14 cellular contexts compared by ENCODE assay signal in the genomic region with DNA sequence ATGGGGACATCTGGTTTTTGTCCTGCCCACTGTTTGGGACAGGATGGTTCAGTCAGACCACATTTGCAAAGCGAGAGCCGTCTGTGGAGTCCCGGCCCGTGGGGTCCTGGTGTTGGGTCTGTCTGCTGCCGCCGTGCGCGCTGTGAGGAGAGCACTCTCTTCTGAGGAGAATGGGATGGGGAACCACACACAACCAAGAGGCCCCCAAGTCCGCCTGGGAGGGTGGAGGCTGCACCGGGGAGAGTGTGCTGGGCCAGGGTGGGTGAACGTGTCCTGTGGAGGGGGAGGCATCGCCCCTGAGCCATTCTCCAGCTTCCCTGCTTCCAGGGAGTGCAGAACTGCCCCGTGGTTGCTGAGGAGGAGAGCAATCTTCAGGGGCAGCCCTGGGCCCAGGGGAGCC.
A peak's percentile ranks its signal among the peaks of the same experiment; 100 is the strongest.
DNase-seq lines count a peak whose midpoint lies in the region; ATAC-seq and TF ChIP-seq lines count a peak whose summit lies in the region.
"Had no signal": no experiment of that assay in that cellular context is flagged by ENCODE, and none has a peak within 500 bp of the region (broad histone marks: within the 10 kb centered on the region; RNA-seq: fewer than 3 reads in every experiment).

No MANE protein-coding gene starts in this region.

- no peaks in the 10 kb centered on the region for H3K79me1 ChIP-seq in neuronal stem cell (ENCODE audit: low read depth, low read length)

- peak overlapping the region; percentile 81 for H2BK15ac ChIP-seq in neuronal stem cell (ENCODE audit: low read length)

- H3K4me3 ChIP-seq in neuronal stem cell (ENCODE audit: low read length in 2 of 2): no peak overlapping the region
- no peak overlapping the region for H3K4me3 ChIP-seq in uterus
- H3K4me3 ChIP-seq: cardiac muscle cell, K562 had no signal

- H2AK5ac ChIP-seq in neuronal stem cell (ENCODE audit: low read depth, low read length): peak overlapping the region; percentile 96

- peak overlapping the region; percentile 80 for H3K23ac ChIP-seq in neuronal stem cell (ENCODE audit: low read depth, low read length, poor library complexity)

- no peak overlapping the region for H3K4me3 Mint-ChIP-seq in endothelial cell (ENCODE audit: unreplicated experiment)
- H3K4me3 Mint-ChIP-seq: activated CD4-positive, alpha-beta T cell treated with anti-CD3 and anti-CD28 coated beads for 36 hours had no signal

- no peaks in the 10 kb centered on the region for H3K36me3 Mint-ChIP-seq in endothelial cell (ENCODE audit: low read depth, unreplicated experiment)

- H2BK5ac ChIP-seq in neuronal stem cell (ENCODE audit: low read length): peak overlapping the region; percentile 66

- H3K4me2 ChIP-seq in neuronal stem cell (ENCODE audit: insufficient read depth, low read length, poor library complexity, severe bottlenecking): no peak overlapping the region

- intact Hi-C loops in Right ventricle myocardium inferior (cut with DNase I): no loop called here
- intact Hi-C loops in cardiac septum (cut with DNase I): no loop called here
- intact Hi-C loops in uterus (cut with DNase I; ENCODE audit: low total_unique reads): no loop called here

- peaks cover 14% of the 10 kb centered on the region for H3K4me1 Mint-ChIP-seq in endothelial cell (ENCODE audit: unreplicated experiment)

- H4K8ac ChIP-seq in neuronal stem cell (ENCODE audit: low read depth, low read length): no peak overlapping the region

- no peak overlapping the region for H3K9ac ChIP-seq in neuronal stem cell (ENCODE audit: low read depth, low read length, poor library complexity)

- H3K36me3 ChIP-seq in neuronal stem cell (replicated peaks in 1 of 2; ENCODE audit: control insufficient read depth in 2 of 2, insufficient read depth in 2 of 2, low read length in 2 of 2) (no peaks in the 10 kb centered on the region), uterus (no peaks in the 10 kb centered on the region)
- H3K36me3 ChIP-seq: cardiac muscle cell had no signal

- H2AFZ ChIP-seq in neuronal stem cell (ENCODE audit: low read length): peak overlapping the region; percentile 87

- TF ChIP-seq CTCF in endothelial cell (IDR thresholded peaks at IDR 0.05; ENCODE audit: unreplicated experiment) (no peak), uterus (IDR thresholded peaks at IDR 0.05) (no peak)

- peak overlapping the region; percentile 41 for H2BK12ac ChIP-seq in neuronal stem cell (ENCODE audit: low read length)

- H3K27me3 Mint-ChIP-seq in endothelial cell (ENCODE audit: unreplicated experiment): peaks cover 19% of the 10 kb centered on the region
- H3K27me3 Mint-ChIP-seq: activated CD4-positive, alpha-beta T cell treated with anti-CD3 and anti-CD28 coated beads for 36 hours had no signal

- TF ChIP-seq POLR2A in uterus (IDR thresholded peaks at IDR 0.05): no peak

- H3K4me1 ChIP-seq in neuronal stem cell (ENCODE audit: control insufficient read depth in 2 of 2, insufficient read depth in 1 of 2, low read depth in 1 of 2, low read length in 2 of 2) (peaks cover 5 to 17% of the 10 kb centered on the region in 2 donors), uterus (peaks cover 0 to 11% of the 10 kb centered on the region in 2 donors)

- H2BK120ac ChIP-seq in neuronal stem cell (ENCODE audit: low read depth, low read length): no peak overlapping the region

- DNase-seq in Right ventricle myocardium inferior (ENCODE audit: missing footprints) (peak; percentile 50), cardiac septum (ENCODE audit: low spot score) (no peak), endothelial cell (ENCODE audit: low spot score) (no peak), neuronal stem cell (ENCODE audit: low spot score) (no peak), uterus (no peak)
- DNase-seq in stimulated activated CD4-positive, alpha-beta T cell treated with anti-CD3 and anti-CD28 coated beads, Interleukin-2, amount 100 ng/mL, for 24 hours: no peak
- DNase-seq: activated CD4-positive, alpha-beta T cell treated with anti-CD3 and anti-CD28 coated beads for 36 hours; NCI-H1930; NCI-H82 had no signal

- no CpG with 5 or more reads among the region's 13 CpGs for WGBS in neuronal stem cell (ENCODE audit: extremely low coverage in 2 of 2, insufficient read length in 2 of 2, insufficient replicate concordance in 1 of 2), 2 donors

- H3K27me3 ChIP-seq in neuronal stem cell (ENCODE audit: control insufficient read depth in 3 of 3, insufficient read depth in 3 of 3, low read depth in 1 of 3, low read length in 3 of 3) (no peaks in the 10 kb centered on the region), uterus (no peaks in the 10 kb centered on the region)
- H3K27me3 ChIP-seq: cardiac muscle cell had no signal

- H3K4ac ChIP-seq in neuronal stem cell (ENCODE audit: low read length): no peak overlapping the region

- peak overlapping the region; percentile 99 for H3K27ac Mint-ChIP-seq in endothelial cell (ENCODE audit: unreplicated experiment)

- H3K14ac ChIP-seq in neuronal stem cell (ENCODE audit: low read length): peak overlapping the region; percentile 71

- H3K9me3 ChIP-seq in neuronal stem cell (replicated peaks in 1 of 2; ENCODE audit: control insufficient read depth in 2 of 2, insufficient read depth in 1 of 2, low read depth in 1 of 2, low read length in 2 of 2): no peaks in the 10 kb centered on the region
- H3K9me3 ChIP-seq in uterus: no peaks in the 10 kb centered on the region

- H4K91ac ChIP-seq in neuronal stem cell (ENCODE audit: low read depth, low read length, poor library complexity): peak overlapping the region; percentile 92

- ATAC-seq in Right ventricle myocardium inferior: no peak
- ATAC-seq in GM18868 (IDR thresholded peaks at IDR 0.05; ENCODE audit: unreplicated experiment): no peak
- ATAC-seq in HG03280 (IDR thresholded peaks at IDR 0.05; ENCODE audit: unreplicated experiment): no peak
- ATAC-seq: activated CD4-positive, alpha-beta T cell treated with anti-CD3 and anti-CD28 coated beads for 36 hours; esophagus mucosa; K562 had no signal

- peak overlapping the region; percentile 89 for H3K18ac ChIP-seq in neuronal stem cell (ENCODE audit: low read length)

- no peak overlapping the region for H3K27ac ChIP-seq in neuronal stem cell (replicated peaks; ENCODE audit: low read length)
- peak overlapping the region; percentile 82 to 92 for H3K27ac ChIP-seq in uterus
- H3K27ac ChIP-seq: cardiac muscle cell had no signal

- no peaks in the 10 kb centered on the region for H3K9me3 Mint-ChIP-seq in endothelial cell (ENCODE audit: unreplicated experiment)
